14 cellular contexts compared by ENCODE assay signal in genomic region chr7:45031829-45032228, GRCh38. TPM values are rescaled to one million over a fixed set of nuclear protein-coding genes. Genes with fewer than 3 reads are reported as not detected.
A peak's percentile ranks its signal among the peaks of the same experiment; 100 is the strongest.
DNase-seq lines count a peak whose midpoint lies in the region; ATAC-seq, FAIRE-seq and TF ChIP-seq lines count a peak whose summit lies in the region.
"Had no signal": no experiment of that assay in that cellular context is flagged by ENCODE, and none has a peak within 500 bp of the region (broad histone marks: within the 10 kb centered on the region; RNA-seq: fewer than 3 reads in every experiment).

No MANE protein-coding gene starts in this region.

- no peak overlapping the region for H3K9ac ChIP-seq in kidney (ENCODE audit: low read length in 2 of 2)

- H3K4me1 ChIP-seq in kidney (ENCODE audit: control insufficient read depth in 1 of 2, insufficient read depth in 1 of 2, low read depth in 1 of 2, low read length in 2 of 2), result peaks cover 0 to 2% of the 10 kb centered on the region in 2 donors

- ATAC-seq in stimulated activated memory B cell treated with anti-CD40 and anti-IgM and Interleukin-4, amounts not matched to agents 10 μg/mL and 1 μg/mL and 100 μg/mL, for 72 hours, result no peak
- ATAC-seq: gastroesophageal sphincter, left lobe of liver had no signal

- no peak overlapping the region for H3K27ac ChIP-seq in kidney (ENCODE audit: low read depth in 2 of 2, low read length in 2 of 2)
- H3K27ac ChIP-seq: gastroesophageal sphincter, SJSA1 had no signal

- H3K4me3 ChIP-seq in kidney (ENCODE audit: low read length in 2 of 2), result no peak overlapping the region
- H3K4me3 ChIP-seq: gastroesophageal sphincter, SJSA1 had no signal

- peak overlapping the region; percentile 92 for H3K27ac Mint-ChIP-seq in activated naive CD4-positive, alpha-beta T cell treated with anti-CD3 and anti-CD28 coated beads, Interleukin-2, amount 50 U/mL, for 24 hours
- H3K27ac Mint-ChIP-seq in activated naive CD8-positive, alpha-beta T cell treated with anti-CD3 and anti-CD28 coated beads for 36 hours, result peak overlapping the region; percentile 79
- H3K27ac Mint-ChIP-seq in stimulated activated memory B cell treated with anti-CD40 and anti-IgM and Interleukin-4, amounts not matched to agents 10 μg/mL and 1 μg/mL and 100 μg/mL, for 72 hours, result peak overlapping the region; percentile 42

- no peaks in the 10 kb centered on the region for H3K36me3 Mint-ChIP-seq in activated naive CD4-positive, alpha-beta T cell treated with anti-CD3 and anti-CD28 coated beads, Interleukin-2, amount 50 U/mL, for 24 hours
- peaks cover 34% of the 10 kb centered on the region for H3K36me3 Mint-ChIP-seq in activated naive CD8-positive, alpha-beta T cell treated with anti-CD3 and anti-CD28 coated beads for 36 hours
- peaks cover 23% of the 10 kb centered on the region for H3K36me3 Mint-ChIP-seq in stimulated activated memory B cell treated with anti-CD40 and anti-IgM and Interleukin-4, amounts not matched to agents 10 μg/mL and 1 μg/mL and 100 μg/mL, for 72 hours

- no peaks in the 10 kb centered on the region for H3K36me3 ChIP-seq in kidney (ENCODE audit: control insufficient read depth in 1 of 2, insufficient read depth in 2 of 2, low read length in 2 of 2)

- no peaks in the 10 kb centered on the region for H3K27me3 Mint-ChIP-seq in activated naive CD4-positive, alpha-beta T cell treated with anti-CD3 and anti-CD28 coated beads, Interleukin-2, amount 50 U/mL, for 24 hours
- H3K27me3 Mint-ChIP-seq in activated naive CD8-positive, alpha-beta T cell treated with anti-CD3 and anti-CD28 coated beads for 36 hours, result no peaks in the 10 kb centered on the region
- no peaks in the 10 kb centered on the region for H3K27me3 Mint-ChIP-seq in stimulated activated memory B cell treated with anti-CD40 and anti-IgM and Interleukin-4, amounts not matched to agents 10 μg/mL and 1 μg/mL and 100 μg/mL, for 72 hours

- H3K9me3 Mint-ChIP-seq in activated naive CD4-positive, alpha-beta T cell treated with anti-CD3 and anti-CD28 coated beads, Interleukin-2, amount 50 U/mL, for 24 hours, result no peaks in the 10 kb centered on the region
- H3K9me3 Mint-ChIP-seq in activated naive CD8-positive, alpha-beta T cell treated with anti-CD3 and anti-CD28 coated beads for 36 hours, result no peaks in the 10 kb centered on the region
- no peaks in the 10 kb centered on the region for H3K9me3 Mint-ChIP-seq in stimulated activated memory B cell treated with anti-CD40 and anti-IgM and Interleukin-4, amounts not matched to agents 10 μg/mL and 1 μg/mL and 100 μg/mL, for 72 hours

- no peak for FAIRE-seq in kidney (lab: Jason Lieb, UNC)

- peak overlapping the region; percentile 36 for H3K4me3 Mint-ChIP-seq in activated naive CD4-positive, alpha-beta T cell treated with anti-CD3 and anti-CD28 coated beads, Interleukin-2, amount 50 U/mL, for 24 hours
- no peak overlapping the region for H3K4me3 Mint-ChIP-seq in activated naive CD8-positive, alpha-beta T cell treated with anti-CD3 and anti-CD28 coated beads for 36 hours
- H3K4me3 Mint-ChIP-seq in stimulated activated memory B cell treated with anti-CD40 and anti-IgM and Interleukin-4, amounts not matched to agents 10 μg/mL and 1 μg/mL and 100 μg/mL, for 72 hours, result no peak overlapping the region

- intact Hi-C loops in kidney (cut with DNase I), result no loop called here

- no peaks in the 10 kb centered on the region for H3K9me3 ChIP-seq in kidney (ENCODE audit: control insufficient read depth in 1 of 2, low read length in 2 of 2)
- H3K9me3 ChIP-seq: gastroesophageal sphincter, SJSA1 had no signal

- in situ Hi-C loops in KBM-7 (cut with MboI; ENCODE audit: low pct_unique_long_range_greater_than_20kb, low sequenced_read_pairs), result no loop called here

- H3K4me1 Mint-ChIP-seq in activated naive CD4-positive, alpha-beta T cell treated with anti-CD3 and anti-CD28 coated beads, Interleukin-2, amount 50 U/mL, for 24 hours, result peaks cover 85% of the 10 kb centered on the region
- H3K4me1 Mint-ChIP-seq in activated naive CD8-positive, alpha-beta T cell treated with anti-CD3 and anti-CD28 coated beads for 36 hours, result peaks cover 76% of the 10 kb centered on the region
- H3K4me1 Mint-ChIP-seq in stimulated activated memory B cell treated with anti-CD40 and anti-IgM and Interleukin-4, amounts not matched to agents 10 μg/mL and 1 μg/mL and 100 μg/mL, for 72 hours, result peaks cover 87% of the 10 kb centered on the region

- DNase-seq in activated naive CD4-positive, alpha-beta T cell treated with anti-CD3 and anti-CD28 coated beads, Interleukin-2, amount 50 U/mL, for 16 hours, result no peak
- DNase-seq in NCI-H2227 (lab: John Stamatoyannopoulos, UW; ENCODE audit: unreplicated experiment) (peak; percentile 20), kidney (no peak), NCI-H524 (lab: John Stamatoyannopoulos, UW) (no peak), KBM-7 (no peak)
- DNase-seq in activated naive CD8-positive, alpha-beta T cell treated with anti-CD3 and anti-CD28 coated beads for 36 hours, result no peak
- DNase-seq: activated CD4-positive, alpha-beta T cell treated with anti-CD3 and anti-CD28 coated beads for 1 hour; NCI-H446; occipital lobe had no signal

- no peak for TF ChIP-seq CTCF in kidney (IDR thresholded peaks at IDR 0.05; ENCODE audit: borderline replicate concordance, extremely low read depth, insufficient read depth)

RNA-seq across cellular contexts. Expression of gene CCM2, which starts 31.8 kb away (rescaled TPM):
- 10 to 100 TPM; 50.8 to 51.6 TPM for total RNA-seq in activated naive CD8-positive, alpha-beta T cell treated with anti-CD3 and anti-CD28 coated beads for 36 hours
- total RNA-seq in kidney, result 35.0 TPM
- 37.8 TPM for polyA plus RNA-seq in kidney (ENCODE audit: insufficient read depth, low read depth, low replicate concordance)

RNA-seq across cellular contexts. Expression of gene MYO1G, which starts 53.0 kb away (rescaled TPM):
- 100 to 1,000 TPM; 302 to 306 TPM for total RNA-seq in activated naive CD8-positive, alpha-beta T cell treated with anti-CD3 and anti-CD28 coated beads for 36 hours
- 14.3 TPM for total RNA-seq in kidney
- polyA plus RNA-seq in kidney (ENCODE audit: insufficient read depth, low read depth, low replicate concordance), result 0.60 TPM

RNA-seq across cellular contexts. Expression of gene NACAD, which starts 56.9 kb away (rescaled TPM):
- under 1 TPM; 0.35 to 0.50 TPM for total RNA-seq in activated naive CD8-positive, alpha-beta T cell treated with anti-CD3 and anti-CD28 coated beads for 36 hours
- total RNA-seq in kidney, result 4.2 TPM
- polyA plus RNA-seq in kidney (ENCODE audit: insufficient read depth, low read depth, low replicate concordance), result 5.0 TPM

Comparison
In these comparisons a context has a peak if more than half of its experiments do, and no peak if none do; other contexts are left out.
1. H3K27ac Mint-ChIP-seq: peak in every context shown above with its lines; median percentile 92 in activated naive CD4-positive, alpha-beta T cell treated with anti-CD3 and anti-CD28 coated beads, Interleukin-2, amount 50 U/mL, for 24 hours; 79 in activated naive CD8-positive, alpha-beta T cell treated with anti-CD3 and anti-CD28 coated beads for 36 hours; 42 in stimulated activated memory B cell treated with anti-CD40 and anti-IgM and Interleukin-4, amounts not matched to agents 10 μg/mL and 1 μg/mL and 100 μg/mL, for 72 hours.
2. RNA of gene MYO1G, which starts 53.0 kb away (total RNA-seq): 302 to 306 TPM in activated naive CD8-positive, alpha-beta T cell treated with anti-CD3 and anti-CD28 coated beads for 36 hours; 14.3 TPM in kidney (single experiment); every median in the first group is over 10 times any median in the second.